17 cellular contexts compared by ENCODE assay signal in the genomic region with DNA sequence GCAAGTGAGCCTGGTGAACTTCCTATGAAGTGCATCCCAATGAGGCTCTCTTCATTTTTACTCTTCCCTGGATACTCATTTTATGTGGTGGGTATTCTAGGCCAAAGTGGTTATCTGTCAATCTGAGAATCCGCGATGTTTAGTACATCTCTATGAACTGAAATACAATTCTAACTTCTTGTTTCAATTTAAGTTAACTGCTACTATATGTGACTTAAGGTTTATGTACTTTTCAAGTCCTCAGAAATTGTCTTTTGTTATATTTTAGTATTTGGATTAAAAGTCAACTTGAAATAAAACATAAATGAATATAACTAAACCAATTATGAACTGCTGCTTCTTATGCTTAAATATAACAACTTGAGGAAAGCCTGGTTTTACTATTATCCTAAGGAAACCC.
DNase-seq lines count a peak whose midpoint lies in the region; ATAC-seq and TF ChIP-seq lines count a peak whose summit lies in the region.
"Had no signal": no experiment of that assay in that cellular context is flagged by ENCODE, and none has a peak within 500 bp of the region (broad histone marks: within the 10 kb centered on the region; RNA-seq: fewer than 3 reads in every experiment).

No MANE protein-coding gene starts in this region.

- DNase-seq in right atrium auricular region (ENCODE audit: low spot score) (no peak), left ventricle myocardium superior (no peak), chondrocyte (ENCODE audit: low spot score) (no peak), osteocyte (ENCODE audit: extremely low spot score, unreplicated experiment) (no peak), tibial artery (no peak), HPDE6-E6E7 (ENCODE audit: extremely low spot score) (no peak), germinal center (ENCODE audit: low spot score) (no peak), substantia nigra (lab: John Stamatoyannopoulos, UW) (no peak)
- DNase-seq: C1 segment of cervical spinal cord; Calu3; CD4-positive, alpha-beta T cell; DMS 273 treated with DMSO at 0.1 percent for 48 hours; HFFc6 had no signal

- no peak overlapping the region for H3K4me3 Mint-ChIP-seq in chondrocyte (ENCODE audit: unreplicated experiment)
- no peak overlapping the region for H3K4me3 Mint-ChIP-seq in osteocyte (ENCODE audit: unreplicated experiment)
- H3K4me3 Mint-ChIP-seq: B cell; CD4-positive, alpha-beta T cell; HFFc6; IgD-negative memory B cell had no signal

- intact Hi-C loops in left ventricle myocardium superior (cut with micrococcal nuclease) (loop anchor here (10.0 kb wide), 1 partner anchor 62 kb away; a partner anchor contains a TSS), tibial artery (cut with DNase I; ENCODE audit: low total_unique reads) (no loop called here)

- H3K27ac ChIP-seq in right atrium auricular region (peak overlapping the region; percentile 31 to 69), tibial artery (peak overlapping the region; percentile 29 to 55), substantia nigra (ENCODE audit: low read depth, low read length, poor library complexity, severe bottlenecking) (no peak overlapping the region)

- H3K27me3 ChIP-seq in right atrium auricular region (no peaks in the 10 kb centered on the region), tibial artery (no peaks in the 10 kb centered on the region)

- H3K4me3 ChIP-seq in right atrium auricular region (no peak overlapping the region), tibial artery (no peak overlapping the region)
- H3K4me3 ChIP-seq: GM12878, HAP-1 had no signal

- H3K4me1 Mint-ChIP-seq in chondrocyte (ENCODE audit: low read depth) (peaks cover 86% of the 10 kb centered on the region), osteocyte (ENCODE audit: unreplicated experiment) (peaks cover 62% of the 10 kb centered on the region)
- H3K4me1 Mint-ChIP-seq: B cell had no signal

- H3K36me3 Mint-ChIP-seq in chondrocyte (ENCODE audit: low read depth) (peaks cover 7% of the 10 kb centered on the region), osteocyte (ENCODE audit: unreplicated experiment) (peaks cover 8% of the 10 kb centered on the region)

- no peak for ATAC-seq in left ventricle myocardium superior
- ATAC-seq: GM12878 had no signal

- H3K4me1 ChIP-seq in right atrium auricular region (peaks cover 0 to 50% of the 10 kb centered on the region in 2 donors), tibial artery (peaks cover 0 to 80% (median 25%) of the 10 kb centered on the region in 4 donors)

- H3K27ac Mint-ChIP-seq in chondrocyte (ENCODE audit: unreplicated experiment) (peak overlapping the region; percentile 71), osteocyte (ENCODE audit: unreplicated experiment) (peak overlapping the region; percentile 41)
- H3K27ac Mint-ChIP-seq: B cell; CD4-positive, alpha-beta T cell; IgD-negative memory B cell had no signal

- H3K9me3 Mint-ChIP-seq in chondrocyte (ENCODE audit: low read depth), result no peaks in the 10 kb centered on the region
- no peaks in the 10 kb centered on the region for H3K9me3 Mint-ChIP-seq in osteocyte (ENCODE audit: unreplicated experiment)
- H3K9me3 Mint-ChIP-seq: CD4-positive, alpha-beta T cell; HFFc6; IgD-negative memory B cell had no signal

- H3K36me3 ChIP-seq in right atrium auricular region (no peaks in the 10 kb centered on the region), tibial artery (no peaks in the 10 kb centered on the region)
- H3K36me3 ChIP-seq: HAP-1 had no signal

- TF ChIP-seq CTCF in right atrium auricular region (IDR thresholded peaks at IDR 0.05) (no peak), chondrocyte (IDR thresholded peaks at IDR 0.05) (no peak), osteocyte (IDR thresholded peaks at IDR 0.05) (no peak), tibial artery (IDR thresholded peaks at IDR 0.05) (no peak)

- H3K9me3 ChIP-seq in right atrium auricular region (peaks cover 0 to 1% of the 10 kb centered on the region in 2 donors), tibial artery (no peaks in the 10 kb centered on the region)
- H3K9me3 ChIP-seq: HAP-1 had no signal

- H3K27me3 Mint-ChIP-seq in chondrocyte (ENCODE audit: low read depth), result no peaks in the 10 kb centered on the region
- no peaks in the 10 kb centered on the region for H3K27me3 Mint-ChIP-seq in osteocyte (ENCODE audit: unreplicated experiment)
- H3K27me3 Mint-ChIP-seq: IgD-negative memory B cell had no signal
